In the genomic region with DNA sequence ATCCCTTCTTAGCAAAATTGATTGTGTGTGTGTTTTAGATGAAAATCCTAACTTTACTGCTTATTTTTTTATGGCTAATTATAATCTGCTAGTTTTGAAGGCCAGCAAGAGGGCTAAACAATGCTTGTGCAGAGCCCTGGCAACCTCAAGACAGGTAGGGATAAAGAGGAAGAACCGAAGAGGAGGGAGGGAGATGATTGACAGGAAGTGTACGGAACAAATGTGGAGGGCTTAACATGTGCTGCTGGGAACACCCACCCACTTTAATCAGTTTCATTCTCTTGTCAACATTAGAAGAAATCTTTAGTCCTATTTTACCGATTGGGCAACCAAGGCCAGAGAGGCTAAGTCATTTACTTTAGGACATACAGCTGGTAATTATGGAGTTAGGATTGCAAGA, we compare ENCODE assay signal across 25 cellular contexts. TPM values are rescaled to one million over a fixed set of nuclear protein-coding genes. Genes with fewer than 3 reads are reported as not detected.
DNase-seq lines count a peak whose midpoint lies in the region; ATAC-seq and TF ChIP-seq lines count a peak whose summit lies in the region.
"Had no signal": no experiment of that assay in that cellular context is flagged by ENCODE, and none has a peak within 500 bp of the region (broad histone marks: within the 10 kb centered on the region; RNA-seq: fewer than 3 reads in every experiment).

No MANE protein-coding gene starts in this region.

- H3K4me3 Mint-ChIP-seq in nephron (peak overlapping the region; percentile 54 to 74 (median 72)), endothelial cell (ENCODE audit: unreplicated experiment) (no peak overlapping the region)
- H3K4me3 Mint-ChIP-seq: HFFc6 had no signal

- H3K36me3 Mint-ChIP-seq in nephron (ENCODE audit: low read depth) (no peaks in the 10 kb centered on the region), endothelial cell (ENCODE audit: low read depth, unreplicated experiment) (no peaks in the 10 kb centered on the region)
- H3K36me3 Mint-ChIP-seq: CD4-positive, alpha-beta memory T cell had no signal

- CTCF ChIA-PET in HEK293T (lab: Yijun Ruan, JAX) = no interaction called here

- POLR2A ChIA-PET in HEK293T (lab: Yijun Ruan, JAX) = no interaction called here

- ATAC-seq in GM21360 (IDR thresholded peaks at IDR 0.05; ENCODE audit: unreplicated experiment) = no peak
- ATAC-seq: GM12878, GM23338 had no signal

- H3K4me1 Mint-ChIP-seq in nephron (peaks cover 14% of the 10 kb centered on the region), endothelial cell (ENCODE audit: unreplicated experiment) (peaks cover 4% of the 10 kb centered on the region)

- 37 to 41% methylated on average over 2 to 3 of the region's 3 CpGs for WGBS in transverse colon (ENCODE audit: low coverage in 1 of 2), 2 donors

- peaks cover 50% of the 10 kb centered on the region for H3K27me3 Mint-ChIP-seq in nephron (ENCODE audit: low read depth)
- H3K27me3 Mint-ChIP-seq in endothelial cell (ENCODE audit: unreplicated experiment) = peaks cover 5% of the 10 kb centered on the region

- no peaks in the 10 kb centered on the region for H3K9me3 ChIP-seq in transverse colon
- H3K9me3 ChIP-seq: Caco-2 had no signal

- H3K27ac Mint-ChIP-seq in nephron (peak overlapping the region in 1 of 3 experiments; percentile 19), endothelial cell (ENCODE audit: unreplicated experiment) (no peak overlapping the region)
- H3K27ac Mint-ChIP-seq: CD4-positive, alpha-beta memory T cell; GM23338; H9; HFFc6 had no signal

- DNase-seq in HEK293T (ENCODE audit: extremely low spot score) = no peak
- DNase-seq in caudate nucleus (lab: John Stamatoyannopoulos, UW) = peak in 2 of 61 donors; percentile 14 to 20
- no peak for DNase-seq in transverse colon
- DNase-seq in activated CD4-positive, alpha-beta T cell treated with anti-CD3 and anti-CD28 coated beads, Interleukin-2, amount 50 U/mL, for 48 hours = no peak
- DNase-seq in endothelial cell (ENCODE audit: low spot score) = no peak
- DNase-seq: C1 segment of cervical spinal cord; Caco-2; CD4-positive, alpha-beta memory T cell; H9; HFFc6; IMR-90; NCI-H1092 treated with DMSO at 0.1 percent for 48 hours; NCI-H1436; NCI-H187; NCI-H2081 treated with DMSO at 0.1 percent for 48 hours; NCI-H2171; NCI-H226; NCI-H510A treated with DMSO at 0.1 percent for 48 hours; SIG-M5 had no signal

- in situ Hi-C loops in transverse colon (cut with MboI; ENCODE audit: low pct_ligation_motif_present in 1 of 4, low pct_unique_long_range_greater_than_20kb in 1 of 4, low sequenced_read_pairs in 3 of 4) = no loop called here

- TF ChIP-seq CTCF in nephron (IDR thresholded peaks at IDR 0.05; ENCODE audit: unreplicated experiment in 3 of 3) (no peak), transverse colon (IDR thresholded peaks at IDR 0.05) (no peak), endothelial cell (IDR thresholded peaks at IDR 0.05; ENCODE audit: unreplicated experiment) (no peak)

- H3K27me3 ChIP-seq in transverse colon = peaks cover 39% of the 10 kb centered on the region

- TF ChIP-seq POLR2A in transverse colon (IDR thresholded peaks at IDR 0.05) = no peak

- H3K9me3 Mint-ChIP-seq in nephron (peaks cover 2% of the 10 kb centered on the region), endothelial cell (ENCODE audit: unreplicated experiment) (no peaks in the 10 kb centered on the region)
- H3K9me3 Mint-ChIP-seq: GM23338 had no signal

- intact Hi-C loops in transverse colon (cut with DNase I; ENCODE audit: low total_unique reads) = no loop called here

- H3K4me3 ChIP-seq in transverse colon = no peak overlapping the region
- H3K4me3 ChIP-seq: GM12878, GM23338, SK-N-MC had no signal

- H3K27ac ChIP-seq in caudate nucleus (ENCODE audit: low read depth, low read length) (peak overlapping the region; percentile 61), transverse colon (peak overlapping the region in 3 of 4 donors; percentile 14 to 60 (median 49))
- H3K27ac ChIP-seq: KMS-11, SK-N-MC had no signal

- TF ChIP-seq EP300 in transverse colon (IDR thresholded peaks at IDR 0.05; ENCODE audit: low read depth) = no peak

- peaks cover 0 to 14% (median 9%) of the 10 kb centered on the region in 4 donors for H3K4me1 ChIP-seq in transverse colon
- H3K4me1 ChIP-seq: Caco-2 had no signal

- H3K36me3 ChIP-seq in transverse colon = no peaks in the 10 kb centered on the region

TF ChIP-seq in HEK293T, 16 proteins besides CTCF, POLR2A, EP300 and RAD21:
- no peak for TF ChIP-seq L3MBTL2 (conservative IDR thresholded peaks at IDR 0.05)
- TF ChIP-seq, protein P1, sequence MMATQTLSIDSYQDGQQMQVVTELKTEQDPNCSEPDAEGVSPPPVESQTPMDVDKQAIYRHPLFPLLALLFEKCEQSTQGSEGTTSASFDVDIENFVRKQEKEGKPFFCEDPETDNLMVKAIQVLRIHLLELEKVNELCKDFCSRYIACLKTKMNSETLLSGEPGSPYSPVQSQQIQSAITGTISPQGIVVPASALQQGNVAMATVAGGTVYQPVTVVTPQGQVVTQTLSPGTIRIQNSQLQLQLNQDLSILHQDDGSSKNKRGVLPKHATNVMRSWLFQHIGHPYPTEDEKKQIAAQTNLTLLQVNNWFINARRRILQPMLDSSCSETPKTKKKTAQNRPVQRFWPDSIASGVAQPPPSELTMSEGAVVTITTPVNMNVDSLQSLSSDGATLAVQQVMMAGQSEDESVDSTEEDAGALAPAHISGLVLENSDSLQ (IDR thresholded peaks at IDR 0.05) = peak; percentile 62
- TF ChIP-seq HDGF (IDR thresholded peaks at IDR 0.05; ENCODE audit: borderline replicate concordance) = no peak

RNA-seq across cellular contexts. Expression of a gene that starts 1.4 kb away (rescaled TPM):
- total RNA-seq in transverse colon (10 to 100 TPM in 1 of 4 donors, 1 to 10 TPM in 1, under 1 TPM in 1, not detected in 1; 0.16 to 46.6 (median 1.1) TPM), endothelial cell (ENCODE audit: unreplicated experiment) (not detected)
- total RNA-seq: Caco-2; CD4-positive, alpha-beta memory T cell; GM12878; HFFc6; IMR-90 had no signal
